ENCODE assay signal across 10 cellular contexts in genomic region chr19:52370341-52370710, GRCh38. TPM values are rescaled to one million over a fixed set of nuclear protein-coding genes. Genes with fewer than 3 reads are reported as not detected.
DNase-seq lines count a peak whose midpoint lies in the region; ATAC-seq, FAIRE-seq and TF ChIP-seq lines count a peak whose summit lies in the region.
"Had no signal": no experiment of that assay in that cellular context is flagged by ENCODE, and none has a peak within 500 bp of the region (broad histone marks: within the 10 kb centered on the region; RNA-seq: fewer than 3 reads in every experiment).

No MANE protein-coding gene starts in this region.

- H3K4me1 ChIP-seq in astrocyte (ENCODE audit: insufficient read depth, low read length) (no peaks in the 10 kb centered on the region), kidney (ENCODE audit: control insufficient read depth in 1 of 2, insufficient read depth in 1 of 2, low read depth in 1 of 2, low read length in 2 of 2) (peaks cover 0 to 2% of the 10 kb centered on the region in 2 donors), subcutaneous abdominal adipose tissue (ENCODE audit: control insufficient read depth in 5 of 5, insufficient read depth in 5 of 5, low read length in 5 of 5) (peaks cover 0 to 17% (median 12%) of the 10 kb centered on the region in 5 donors)

- no peaks in the 10 kb centered on the region for H3K27me3 ChIP-seq in astrocyte (ENCODE audit: insufficient read depth, low read length)
- H3K27me3 ChIP-seq in subcutaneous abdominal adipose tissue (ENCODE audit: control insufficient read depth in 5 of 5, insufficient read depth in 4 of 5, low read length in 5 of 5) = no peaks in the 10 kb centered on the region

- peaks cover 45% of the 10 kb centered on the region for H3K36me3 Mint-ChIP-seq in T-helper 2 cell treated with Interferon-gamma antibody and Interleukin-4, amounts not matched to agents 5 μg/mL and 100 μg/mL, for 36 hours (ENCODE audit: low read depth)
- peaks cover 54% of the 10 kb centered on the region for H3K36me3 Mint-ChIP-seq in astrocyte (ENCODE audit: low read depth, unreplicated experiment)

- H3K27me3 Mint-ChIP-seq in T-helper 2 cell treated with Interferon-gamma antibody and Interleukin-4, amounts not matched to agents 5 μg/mL and 100 μg/mL, for 36 hours (ENCODE audit: low read depth) = no peaks in the 10 kb centered on the region
- H3K27me3 Mint-ChIP-seq in astrocyte (ENCODE audit: low read depth, unreplicated experiment) = no peaks in the 10 kb centered on the region

- H3K9ac ChIP-seq in astrocyte (ENCODE audit: low read length) = peak overlapping the region; percentile 95
- H3K9ac ChIP-seq in kidney (ENCODE audit: low read length in 2 of 2) = peak overlapping the region; percentile 87 to 98
- H3K9ac ChIP-seq in subcutaneous abdominal adipose tissue (ENCODE audit: low read length in 5 of 5) = peak overlapping the region; percentile 88 to 97 (median 91)

- ATAC-seq in HG03457 (IDR thresholded peaks at IDR 0.05; ENCODE audit: unreplicated experiment) (no peak), GM21717 (IDR thresholded peaks at IDR 0.05; ENCODE audit: unreplicated experiment) (no peak)

- TF ChIP-seq CTCF in astrocyte (IDR thresholded peaks at IDR 0.05; ENCODE audit: insufficient read depth, low read depth, low read length) = no peak
- TF ChIP-seq CTCF in kidney (IDR thresholded peaks at IDR 0.05; ENCODE audit: borderline replicate concordance, extremely low read depth, insufficient read depth) = no peak

- peaks cover 12% of the 10 kb centered on the region for H3K79me2 ChIP-seq in astrocyte (ENCODE audit: insufficient read depth, low read length)

- intact Hi-C loops in kidney (cut with DNase I) = no loop called here

- peaks cover 4% of the 10 kb centered on the region for H3K4me1 Mint-ChIP-seq in T-helper 2 cell treated with Interferon-gamma antibody and Interleukin-4, amounts not matched to agents 5 μg/mL and 100 μg/mL, for 36 hours (ENCODE audit: low read depth)
- H3K4me1 Mint-ChIP-seq in astrocyte (ENCODE audit: low read depth, unreplicated experiment) = no peaks in the 10 kb centered on the region

- no peaks in the 10 kb centered on the region for H4K20me1 ChIP-seq in astrocyte (ENCODE audit: insufficient read depth, low read length)

- H2AFZ ChIP-seq in astrocyte (ENCODE audit: low read depth, low read length) = peak overlapping the region; percentile 74

- H3K4me2 ChIP-seq in astrocyte (ENCODE audit: low read length) = peak overlapping the region; percentile 92

- peaks cover 68% of the 10 kb centered on the region for H3K9me3 Mint-ChIP-seq in T-helper 2 cell treated with Interferon-gamma antibody and Interleukin-4, amounts not matched to agents 5 μg/mL and 100 μg/mL, for 36 hours
- H3K9me3 Mint-ChIP-seq in astrocyte (ENCODE audit: unreplicated experiment) = peaks cover 54% of the 10 kb centered on the region

- H3K4me3 ChIP-seq in astrocyte (ENCODE audit: insufficient read depth, low read depth, low read length) (peak overlapping the region; percentile 96), kidney (ENCODE audit: low read length in 2 of 2) (peak overlapping the region; percentile 90 to 99), subcutaneous abdominal adipose tissue (ENCODE audit: low read depth in 1 of 5, low read length in 5 of 5) (peak overlapping the region; percentile 91 to 99 (median 95))

- peak overlapping the region; percentile 94 for H3K27ac Mint-ChIP-seq in T-helper 2 cell treated with Interferon-gamma antibody and Interleukin-4, amounts not matched to agents 5 μg/mL and 100 μg/mL, for 36 hours
- peak overlapping the region; percentile 99 for H3K27ac Mint-ChIP-seq in astrocyte (ENCODE audit: unreplicated experiment)

- H3K4me3 Mint-ChIP-seq in T-helper 2 cell treated with Interferon-gamma antibody and Interleukin-4, amounts not matched to agents 5 μg/mL and 100 μg/mL, for 36 hours = peak overlapping the region; percentile 87
- peak overlapping the region; percentile 89 for H3K4me3 Mint-ChIP-seq in astrocyte (ENCODE audit: unreplicated experiment)

- H3K9me3 ChIP-seq in astrocyte (ENCODE audit: insufficient read depth, low read depth, low read length) (peaks cover 24% of the 10 kb centered on the region), kidney (ENCODE audit: control insufficient read depth in 1 of 2, low read length in 2 of 2) (peaks cover 12 to 21% of the 10 kb centered on the region in 2 donors), subcutaneous abdominal adipose tissue (ENCODE audit: control insufficient read depth in 5 of 5, low read length in 5 of 5) (peaks cover 17 to 45% (median 31%) of the 10 kb centered on the region in 5 donors)

- FAIRE-seq in astrocyte (lab: Jason Lieb, UNC) (no peak), kidney (lab: Jason Lieb, UNC) (no peak), GM12892 (lab: Jason Lieb, UNC) (no peak)

- TF ChIP-seq POLR2A in GM12892 (IDR thresholded peaks at IDR 0.05; ENCODE audit: low read depth, low read length) = no peak

- H3K36me3 ChIP-seq in astrocyte (ENCODE audit: insufficient read depth, low read length) = peaks cover 11% of the 10 kb centered on the region
- H3K36me3 ChIP-seq in kidney (ENCODE audit: control insufficient read depth in 1 of 2, insufficient read depth in 2 of 2, low read length in 2 of 2) = peaks cover 12 to 21% of the 10 kb centered on the region in 2 donors
- H3K36me3 ChIP-seq in subcutaneous abdominal adipose tissue (ENCODE audit: control insufficient read depth in 5 of 5, insufficient read depth in 5 of 5, low read length in 5 of 5) = peaks cover 20 to 32% (median 25%) of the 10 kb centered on the region in 5 donors

- DNase-seq in T-helper 2 cell treated with Interferon-gamma antibody and Interleukin-4, amounts not matched to agents 5 μg/mL and 100 μg/mL, for 36 hours (ENCODE audit: low spot score) = no peak
- DNase-seq in T-helper 2 cell (no peak), astrocyte (ENCODE audit: low read depth) (no peak), kidney (no peak), GM12892 (ENCODE audit: insufficient read length) (no peak)
- DNase-seq: NCI-H2081 treated with DMSO at 0.1 percent for 48 hours had no signal

- H3K27ac ChIP-seq in astrocyte (ENCODE audit: low read depth, low read length) (peak overlapping the region; percentile 98), kidney (ENCODE audit: low read depth in 2 of 2, low read length in 2 of 2) (peak overlapping the region; percentile 98), subcutaneous abdominal adipose tissue (ENCODE audit: low read depth, low read length) (peak overlapping the region; percentile 88)

RNA-seq across cellular contexts. Expression of gene ZNF880, which starts 0.6 kb away (rescaled TPM):
- total RNA-seq in astrocyte (8.3 and 11.0 TPM in 2 replicates), kidney (27.2 TPM)
- polyA plus RNA-seq in kidney (ENCODE audit: insufficient read depth, low read depth, low replicate concordance) = 10.9 TPM
- 1.2 TPM for polyA plus RNA-seq in GM12892 (2012; ENCODE audit: missing spikeins)

RNA-seq across cellular contexts. Expression of gene ZNF528, which starts 27.3 kb away (rescaled TPM):
- 7.5 and 8.1 TPM in 2 replicates for total RNA-seq in astrocyte
- total RNA-seq in kidney = 32.0 TPM
- 10.1 TPM for polyA plus RNA-seq in kidney (ENCODE audit: insufficient read depth, low read depth, low replicate concordance)
- 4.6 TPM for polyA plus RNA-seq in GM12892 (2012; ENCODE audit: missing spikeins)

RNA-seq across cellular contexts. Expression of gene ZNF610, which starts 34.3 kb away (rescaled TPM):
- total RNA-seq in astrocyte (5.7 and 5.8 TPM in 2 replicates), kidney (4.9 TPM)
- 4.2 TPM for polyA plus RNA-seq in kidney (ENCODE audit: insufficient read depth, low read depth, low replicate concordance)
- polyA plus RNA-seq in GM12892 (2012; ENCODE audit: missing spikeins) = 1.4 TPM

RNA-seq across cellular contexts. Expression of gene ZNF534, which starts 58.6 kb away (rescaled TPM):
- total RNA-seq in astrocyte (not detected in 2 replicates), kidney (not detected)
- polyA plus RNA-seq in kidney (ENCODE audit: insufficient read depth, low read depth, low replicate concordance) = not detected
- 0.13 TPM for polyA plus RNA-seq in GM12892 (2012; ENCODE audit: missing spikeins)
- total RNA-seq: H4 had no signal
